ENCODE assay signal across 2 cellular contexts in the genomic region with DNA sequence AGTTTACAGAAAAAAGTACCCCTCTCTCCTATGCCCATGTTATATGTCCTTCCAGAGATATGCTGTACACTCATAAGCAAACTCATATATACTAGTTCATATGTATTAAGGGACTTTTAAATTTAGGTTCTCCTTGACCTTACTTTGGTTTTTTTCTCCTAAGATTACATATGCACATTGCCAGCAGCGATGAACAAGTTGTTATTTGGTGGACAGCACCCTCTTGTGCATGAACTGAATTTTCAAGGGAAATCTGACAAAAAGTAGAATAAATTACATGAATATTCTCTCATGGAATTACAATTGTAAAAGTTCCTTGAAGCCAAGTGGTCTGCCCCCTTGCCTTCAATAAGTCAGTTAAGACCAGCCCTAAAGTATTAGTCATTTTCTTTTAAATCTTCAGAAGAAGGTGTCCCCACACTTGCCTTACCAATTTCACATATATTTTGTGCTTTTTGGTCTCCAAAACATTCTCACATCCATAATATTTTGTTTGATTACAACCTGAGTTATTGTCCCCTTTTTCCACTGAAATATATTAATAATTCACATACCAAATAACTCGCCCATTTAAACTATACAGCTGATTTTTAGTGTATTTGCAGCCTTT.
TF ChIP-seq lines count a peak whose summit lies in the region.

No MANE protein-coding gene starts in this region.

TF ChIP-seq in Ishikawa, 13 proteins besides CTCF, POLR2A, EP300 and RAD21 (continued from another document):
- TF ChIP-seq, protein P1, sequence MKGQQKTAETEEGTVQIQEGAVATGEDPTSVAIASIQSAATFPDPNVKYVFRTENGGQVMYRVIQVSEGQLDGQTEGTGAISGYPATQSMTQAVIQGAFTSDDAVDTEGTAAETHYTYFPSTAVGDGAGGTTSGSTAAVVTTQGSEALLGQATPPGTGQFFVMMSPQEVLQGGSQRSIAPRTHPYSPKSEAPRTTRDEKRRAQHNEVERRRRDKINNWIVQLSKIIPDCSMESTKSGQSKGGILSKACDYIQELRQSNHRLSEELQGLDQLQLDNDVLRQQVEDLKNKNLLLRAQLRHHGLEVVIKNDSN (IDR thresholded peaks at IDR 0.05), result no peak
- no peak for TF ChIP-seq NFIC (IDR thresholded peaks at IDR 0.05)

TF ChIP-seq in WTC11, 78 proteins besides CTCF, POLR2A, EP300 and RAD21 (continued from another document):
- no peak for TF ChIP-seq RORB (CRISPR knock-in tag; IDR thresholded peaks at IDR 0.05)
- TF ChIP-seq, protein P2, sequence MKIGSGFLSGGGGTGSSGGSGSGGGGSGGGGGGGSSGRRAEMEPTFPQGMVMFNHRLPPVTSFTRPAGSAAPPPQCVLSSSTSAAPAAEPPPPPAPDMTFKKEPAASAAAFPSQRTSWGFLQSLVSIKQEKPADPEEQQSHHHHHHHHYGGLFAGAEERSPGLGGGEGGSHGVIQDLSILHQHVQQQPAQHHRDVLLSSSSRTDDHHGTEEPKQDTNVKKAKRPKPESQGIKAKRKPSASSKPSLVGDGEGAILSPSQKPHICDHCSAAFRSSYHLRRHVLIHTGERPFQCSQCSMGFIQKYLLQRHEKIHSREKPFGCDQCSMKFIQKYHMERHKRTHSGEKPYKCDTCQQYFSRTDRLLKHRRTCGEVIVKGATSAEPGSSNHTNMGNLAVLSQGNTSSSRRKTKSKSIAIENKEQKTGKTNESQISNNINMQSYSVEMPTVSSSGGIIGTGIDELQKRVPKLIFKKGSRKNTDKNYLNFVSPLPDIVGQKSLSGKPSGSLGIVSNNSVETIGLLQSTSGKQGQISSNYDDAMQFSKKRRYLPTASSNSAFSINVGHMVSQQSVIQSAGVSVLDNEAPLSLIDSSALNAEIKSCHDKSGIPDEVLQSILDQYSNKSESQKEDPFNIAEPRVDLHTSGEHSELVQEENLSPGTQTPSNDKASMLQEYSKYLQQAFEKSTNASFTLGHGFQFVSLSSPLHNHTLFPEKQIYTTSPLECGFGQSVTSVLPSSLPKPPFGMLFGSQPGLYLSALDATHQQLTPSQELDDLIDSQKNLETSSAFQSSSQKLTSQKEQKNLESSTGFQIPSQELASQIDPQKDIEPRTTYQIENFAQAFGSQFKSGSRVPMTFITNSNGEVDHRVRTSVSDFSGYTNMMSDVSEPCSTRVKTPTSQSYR (CRISPR knock-in tag; IDR thresholded peaks at IDR 0.05), result no peak
